Comparison of ENCODE assay signal across 8 cellular contexts in genomic region chr2:169365093-169365483, GRCh38. TPM values are rescaled to one million over a fixed set of nuclear protein-coding genes. Genes with fewer than 3 reads are reported as not detected.
DNase-seq lines count a peak whose midpoint lies in the region; ATAC-seq, FAIRE-seq and TF ChIP-seq lines count a peak whose summit lies in the region.

No MANE protein-coding gene starts in this region.

- H3K4me1 ChIP-seq in MM.1S (ENCODE audit: low read length) (peaks cover 5% of the 10 kb centered on the region), endothelial cell of umbilical vein (ENCODE audit: control insufficient read depth, extremely low read depth, insufficient read depth, low read length) (peaks cover 35% of the 10 kb centered on the region), smooth muscle cell (ENCODE audit: low read depth) (peaks cover 33% of the 10 kb centered on the region)

- peak; percentile 69 for ATAC-seq in GM21529 (IDR thresholded peaks at IDR 0.05; ENCODE audit: unreplicated experiment)

- intact Hi-C loops in endothelial cell of umbilical vein (cut with micrococcal nuclease) = loop anchor here (10.0 kb wide), 1 partner anchor 430 kb away; the partner anchor contains the start of gene SSB

- H3K9me1 ChIP-seq in endothelial cell of umbilical vein (replicated peaks; ENCODE audit: control insufficient read depth, extremely low read depth, insufficient read depth, low read length) = no peaks in the 10 kb centered on the region

- no peaks in the 10 kb centered on the region for H3K9me3 ChIP-seq in MM.1S (replicated peaks; ENCODE audit: insufficient read depth, low read length)
- H3K9me3 ChIP-seq in endothelial cell of umbilical vein (replicated peaks; ENCODE audit: control insufficient read depth, insufficient read depth, low read length) = no peaks in the 10 kb centered on the region
- no peaks in the 10 kb centered on the region for H3K9me3 ChIP-seq in smooth muscle cell (replicated peaks; ENCODE audit: low read depth)

- H3K79me2 ChIP-seq in MM.1S (ENCODE audit: low read length) (no peaks in the 10 kb centered on the region), endothelial cell of umbilical vein (ENCODE audit: control insufficient read depth, insufficient read depth, low read length) (no peaks in the 10 kb centered on the region), smooth muscle cell (ENCODE audit: low read depth) (no peaks in the 10 kb centered on the region)

- peak overlapping the region; percentile 96 for H2AFZ ChIP-seq in MM.1S (ENCODE audit: low read length)
- H2AFZ ChIP-seq in endothelial cell of umbilical vein (ENCODE audit: low read depth, low read length) = no peak overlapping the region
- no peak overlapping the region for H2AFZ ChIP-seq in smooth muscle cell (ENCODE audit: low read depth)

- dilution Hi-C loops in endothelial cell of umbilical vein (cut with MboI; ENCODE audit: extremely low pct_ligation_motif_present, low sequenced_read_pairs) = no loop called here

- H3K27ac ChIP-seq in MM.1S (ENCODE audit: low read length) = peak overlapping the region; percentile 48; the same call in 1 of the 2 replicates
- no peak overlapping the region for H3K27ac ChIP-seq in endothelial cell of umbilical vein (ENCODE audit: insufficient read depth, low read depth, low read length)
- H3K27ac ChIP-seq in smooth muscle cell (ENCODE audit: low read depth) = no peak overlapping the region

- DNase-seq in GM12865 (ENCODE audit: low read depth) (peak; percentile 43), MM.1S (peak; percentile 67), endothelial cell of umbilical vein (ENCODE audit: low read depth, low spot score) (no peak), smooth muscle cell (lab: John Stamatoyannopoulos, UW; ENCODE audit: unreplicated experiment) (no peak), dedifferentiated amniotic fluid mesenchymal stem cell (ENCODE audit: extremely low spot score) (no peak), NCI-H2029 (lab: John Stamatoyannopoulos, UW) (no peak)
- no peak for DNase-seq in activated CD4-positive, alpha-beta T cell treated with anti-CD3 and anti-CD28 coated beads for 4 hours

- no peaks in the 10 kb centered on the region for H3K36me3 ChIP-seq in MM.1S (replicated peaks; ENCODE audit: insufficient read depth, low read length)
- H3K36me3 ChIP-seq in endothelial cell of umbilical vein (ENCODE audit: control insufficient read depth in 2 of 2, extremely low read depth in 1 of 2, insufficient read depth in 2 of 2, low read length in 2 of 2) = no peaks in the 10 kb centered on the region
- no peaks in the 10 kb centered on the region for H3K36me3 ChIP-seq in smooth muscle cell (ENCODE audit: low read depth)

- no peak for FAIRE-seq in endothelial cell of umbilical vein (lab: Jason Lieb, UNC)

- CTCF ChIA-PET in endothelial cell of umbilical vein (lab: Charles Lee) = no interaction called here

- H3K9me2 ChIP-seq in MM.1S (replicated peaks; ENCODE audit: insufficient read depth, low read length) = no peaks in the 10 kb centered on the region

- H4K20me1 ChIP-seq in MM.1S (ENCODE audit: insufficient read depth, low read length) (no peaks in the 10 kb centered on the region), endothelial cell of umbilical vein (replicated peaks; ENCODE audit: control insufficient read depth, extremely low read depth, insufficient read depth, low read length) (no peaks in the 10 kb centered on the region), smooth muscle cell (ENCODE audit: low read depth) (no peaks in the 10 kb centered on the region)

- 60% methylated on average over 1 of the region's 1 CpG for WGBS in smooth muscle cell (ENCODE audit: low lambda C conversion rate)

- peaks cover 12% of the 10 kb centered on the region for H3K27me3 ChIP-seq in MM.1S (replicated peaks; ENCODE audit: insufficient read depth, low read length)
- peaks cover 29 to 48% of the 10 kb centered on the region in 2 experiments for H3K27me3 ChIP-seq in endothelial cell of umbilical vein (ENCODE audit: control insufficient read depth in 2 of 2, insufficient read depth in 2 of 2, low read length in 2 of 2)
- peaks cover 65% of the 10 kb centered on the region for H3K27me3 ChIP-seq in smooth muscle cell (ENCODE audit: low read depth)

- TF ChIP-seq CTCF in GM12865 (IDR thresholded peaks at IDR 0.05; ENCODE audit: insufficient read depth, low read depth, low read length, missing control alignments) (no peak), MM.1S (IDR thresholded peaks at IDR 0.05; ENCODE audit: low read length) (no peak), endothelial cell of umbilical vein (IDR thresholded peaks at IDR 0.05; ENCODE audit: extremely low read depth in 1 of 2, insufficient read depth in 1 of 2, low read depth in 1 of 2, low read length in 2 of 2) (no peak), smooth muscle cell (IDR thresholded peaks at IDR 0.05; ENCODE audit: borderline replicate concordance, insufficient read depth, poor library complexity, severe bottlenecking) (no peak)

- H3K4me2 ChIP-seq in MM.1S (ENCODE audit: low read depth, low read length) (peak overlapping the region; percentile 95), endothelial cell of umbilical vein (ENCODE audit: insufficient read depth, low read length) (peak overlapping the region; percentile 74), smooth muscle cell (peak overlapping the region; percentile 97)

- H3K9ac ChIP-seq in MM.1S (ENCODE audit: low read length) = peak overlapping the region; percentile 47; the same call in 1 of the 2 replicates
- no peak overlapping the region for H3K9ac ChIP-seq in endothelial cell of umbilical vein (replicated peaks; ENCODE audit: extremely low read depth, insufficient read depth, low read length)
- H3K9ac ChIP-seq in smooth muscle cell (ENCODE audit: low read depth) = no peak overlapping the region

- peak overlapping the region; percentile 55 for H3K4me3 ChIP-seq in GM12865 (ENCODE audit: low read depth, low read length)
- H3K4me3 ChIP-seq in MM.1S (ENCODE audit: low read length) = peak overlapping the region; percentile 82
- peak overlapping the region in 1 of 3 experiments; percentile 45 for H3K4me3 ChIP-seq in endothelial cell of umbilical vein (replicated peaks in 1 of 3; ENCODE audit: insufficient read depth in 1 of 3, low read depth in 1 of 3, low read length in 3 of 3)
- H3K4me3 ChIP-seq in smooth muscle cell = peak overlapping the region; percentile 68

- peaks cover 6% of the 10 kb centered on the region; the same call in 1 of the 2 replicates for H3F3A ChIP-seq in MM.1S (ENCODE audit: insufficient read depth, low read length)
- H3F3A ChIP-seq in smooth muscle cell (ENCODE audit: low read depth) = no peaks in the 10 kb centered on the region

- no peak for TF ChIP-seq POLR2A in endothelial cell of umbilical vein (IDR thresholded peaks at IDR 0.05; ENCODE audit: low read depth, low read length)

- POLR2A ChIA-PET in endothelial cell of umbilical vein (lab: Charles Lee) = no interaction called here

- no TSS peak for BruUV-seq in endothelial cell of umbilical vein (replicated peaks; lab: Mats Ljungman, UMichigan)

TF ChIP-seq in endothelial cell of umbilical vein, 7 proteins besides CTCF, POLR2A, EP300 and RAD21:
- no peak for TF ChIP-seq GATA2 (IDR thresholded peaks at IDR 0.05; ENCODE audit: insufficient read depth, insufficient read length, low read depth, low read length)

RNA-seq across cellular contexts. Expression of gene LRP2, which starts 2.8 kb away (rescaled TPM):
- total RNA-seq in endothelial cell of umbilical vein (not detected in 2 replicates), smooth muscle cell (0.76 and 2.7 TPM in 2 replicates)
- polyA plus RNA-seq in endothelial cell of umbilical vein (not detected in 2 replicates), smooth muscle cell (not detected in 2 replicates)
- polyA plus RNA-seq in endothelial cell of umbilical vein (2011; cell fraction: cytosol; rRNA removed) = 0.01 TPM in 1 of 2 replicates, not detected in the other
- polyA plus RNA-seq in endothelial cell of umbilical vein (2011; cell fraction: nucleus; rRNA removed) = not detected in 2 replicates
- polyA plus RNA-seq in endothelial cell of umbilical vein (2012) = not detected in 2 replicates
- not detected in 2 replicates for polyA minus RNA-seq in endothelial cell of umbilical vein
- polyA minus RNA-seq in endothelial cell of umbilical vein (2011; cell fraction: cytosol; rRNA and poly(A)+ RNA removed) = 0.31 TPM
- not detected in 2 replicates for polyA minus RNA-seq in endothelial cell of umbilical vein (2011; cell fraction: nucleus; rRNA and poly(A)+ RNA removed)

Comparison
In these comparisons a context has a peak if more than half of its experiments do, and no peak if none do; other contexts are left out.
1. DNase-seq: peak in GM12865 (single experiment) and MM.1S (single experiment); none in endothelial cell of umbilical vein (single experiment), smooth muscle cell (single experiment), dedifferentiated amniotic fluid mesenchymal stem cell (single experiment), NCI-H2029 (single experiment) and activated CD4-positive, alpha-beta T cell treated with anti-CD3 and anti-CD28 coated beads for 4 hours (0 of 2).
2. Peak in every context shown above with its lines, with median percentiles within 50 percentile points of each other: H3K4me2 ChIP-seq.